In the genomic region with DNA sequence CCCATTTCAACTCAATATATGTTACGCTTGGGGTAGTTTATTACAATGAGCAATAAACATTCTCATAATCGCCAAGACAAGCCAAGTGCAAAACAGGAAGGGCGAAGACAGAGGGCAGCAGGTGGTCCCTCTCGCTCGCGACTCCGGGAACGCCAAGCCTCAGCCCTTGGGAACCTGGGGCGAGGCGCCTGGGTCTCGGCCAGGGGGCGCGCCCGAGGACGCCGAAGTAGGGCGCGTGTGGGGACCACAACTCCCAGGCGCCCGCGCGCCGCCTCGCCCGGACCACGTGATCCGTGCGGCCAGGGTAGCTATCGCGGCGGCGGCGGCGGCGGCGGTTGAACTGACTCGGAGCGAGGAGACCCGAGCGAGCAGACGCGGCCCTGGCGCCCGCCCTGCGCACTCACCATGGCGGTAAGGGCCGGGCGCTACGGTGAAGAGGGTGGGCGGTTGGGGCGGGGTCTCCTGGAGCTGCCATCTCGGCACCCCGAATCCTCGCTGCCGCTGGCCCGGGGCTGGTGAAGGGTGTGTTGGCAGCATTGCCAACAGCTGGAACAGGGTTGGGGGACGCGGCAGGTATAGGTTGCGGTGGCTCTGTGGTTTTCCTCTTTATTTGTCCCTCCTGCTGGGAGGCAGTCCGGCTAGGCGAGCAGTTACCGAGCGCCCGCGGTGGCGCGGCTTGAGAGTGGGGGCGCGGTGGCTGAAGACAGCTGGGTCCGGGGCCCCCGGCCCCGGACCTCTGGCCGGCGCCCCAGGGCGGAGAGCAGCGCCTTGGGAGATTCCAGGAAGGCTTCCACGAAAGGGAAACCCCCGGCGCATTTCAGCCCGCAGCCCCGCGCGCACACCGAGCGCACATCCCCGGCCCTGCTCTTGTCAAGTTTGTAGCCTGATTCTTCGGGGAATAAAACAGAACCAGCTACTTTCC, we compare ENCODE assay signal across 1 cellular context.
TF ChIP-seq lines count a peak whose summit lies in the region.

A gene with protein sequence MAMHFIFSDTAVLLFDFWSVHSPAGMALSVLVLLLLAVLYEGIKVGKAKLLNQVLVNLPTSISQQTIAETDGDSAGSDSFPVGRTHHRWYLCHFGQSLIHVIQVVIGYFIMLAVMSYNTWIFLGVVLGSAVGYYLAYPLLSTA (plus strand): TSS at position 338 of the 922 bp plus-strand sequence. CDS start 68 bp downstream, at position 406.

TF ChIP-seq in HepG2, 621 proteins besides CTCF, POLR2A, EP300 and RAD21 (continued from another document and continues in another):
- TF ChIP-seq, protein P1, sequence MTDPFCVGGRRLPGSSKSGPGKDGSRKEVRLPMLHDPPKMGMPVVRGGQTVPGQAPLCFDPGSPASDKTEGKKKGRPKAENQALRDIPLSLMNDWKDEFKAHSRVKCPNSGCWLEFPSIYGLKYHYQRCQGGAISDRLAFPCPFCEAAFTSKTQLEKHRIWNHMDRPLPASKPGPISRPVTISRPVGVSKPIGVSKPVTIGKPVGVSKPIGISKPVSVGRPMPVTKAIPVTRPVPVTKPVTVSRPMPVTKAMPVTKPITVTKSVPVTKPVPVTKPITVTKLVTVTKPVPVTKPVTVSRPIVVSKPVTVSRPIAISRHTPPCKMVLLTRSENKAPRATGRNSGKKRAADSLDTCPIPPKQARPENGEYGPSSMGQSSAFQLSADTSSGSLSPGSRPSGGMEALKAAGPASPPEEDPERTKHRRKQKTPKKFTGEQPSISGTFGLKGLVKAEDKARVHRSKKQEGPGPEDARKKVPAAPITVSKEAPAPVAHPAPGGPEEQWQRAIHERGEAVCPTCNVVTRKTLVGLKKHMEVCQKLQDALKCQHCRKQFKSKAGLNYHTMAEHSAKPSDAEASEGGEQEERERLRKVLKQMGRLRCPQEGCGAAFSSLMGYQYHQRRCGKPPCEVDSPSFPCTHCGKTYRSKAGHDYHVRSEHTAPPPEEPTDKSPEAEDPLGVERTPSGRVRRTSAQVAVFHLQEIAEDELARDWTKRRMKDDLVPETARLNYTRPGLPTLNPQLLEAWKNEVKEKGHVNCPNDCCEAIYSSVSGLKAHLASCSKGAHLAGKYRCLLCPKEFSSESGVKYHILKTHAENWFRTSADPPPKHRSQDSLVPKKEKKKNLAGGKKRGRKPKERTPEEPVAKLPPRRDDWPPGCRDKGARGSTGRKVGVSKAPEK (CRISPR knock-in tag; IDR thresholded peaks at IDR 0.05; ENCODE audit: borderline replicate concordance), result no peak
- TF ChIP-seq, protein P2, sequence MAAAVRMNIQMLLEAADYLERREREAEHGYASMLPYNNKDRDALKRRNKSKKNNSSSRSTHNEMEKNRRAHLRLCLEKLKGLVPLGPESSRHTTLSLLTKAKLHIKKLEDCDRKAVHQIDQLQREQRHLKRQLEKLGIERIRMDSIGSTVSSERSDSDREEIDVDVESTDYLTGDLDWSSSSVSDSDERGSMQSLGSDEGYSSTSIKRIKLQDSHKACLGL (CRISPR knock-in tag; IDR thresholded peaks at IDR 0.05), result no peak
- TF ChIP-seq ZNF672 (CRISPR knock-in tag; IDR thresholded peaks at IDR 0.05) (no peak), RARA (CRISPR knock-in tag; IDR thresholded peaks at IDR 0.05) (no peak), ATF7-NPFF (CRISPR knock-in tag; IDR thresholded peaks at IDR 0.05; ENCODE audit: low read depth) (peak; percentile 73; the same call in 1 of the 2 replicates), EEA1 (CRISPR knock-in tag; IDR thresholded peaks at IDR 0.05; ENCODE audit: borderline replicate concordance) (no peak; the same call in 1 of the 2 replicates), ZC3H4 (CRISPR knock-in tag; IDR thresholded peaks at IDR 0.05; ENCODE audit: borderline replicate concordance) (no peak), CEBPB (IDR thresholded peaks at IDR 0.05; ENCODE audit: borderline replicate concordance, low read depth, low read length) (no peak), NR2C2 (CRISPR knock-in tag; IDR thresholded peaks at IDR 0.05; ENCODE audit: borderline replicate concordance) (peak; percentile 56; the same call in 1 of the 2 replicates), STAT5B (CRISPR knock-in tag; IDR thresholded peaks at IDR 0.05) (no peak), ZNF24 (IDR thresholded peaks at IDR 0.05) (no peak), TEAD3 (CRISPR knock-in tag; optimal IDR thresholded peaks at IDR 0.05; ENCODE audit: borderline replicate concordance) (peak; percentile 35), ZIK1 (CRISPR knock-in tag; IDR thresholded peaks at IDR 0.05; ENCODE audit: borderline replicate concordance, low read depth) (no peak), SNRNP70 (IDR thresholded peaks at IDR 0.05; ENCODE audit: low read depth, low read length) (no peak), ZNF33A (CRISPR knock-in tag; IDR thresholded peaks at IDR 0.05; ENCODE audit: borderline replicate concordance) (no peak), ARNT2 (CRISPR knock-in tag; IDR thresholded peaks at IDR 0.05; ENCODE audit: low read depth) (peak; percentile 70; the same call in 1 of the 2 replicates), KLF6 (CRISPR knock-in tag; IDR thresholded peaks at IDR 0.05) (peak; percentile 46; the same call in 1 of the 2 replicates), KMT2A (CRISPR knock-in tag; IDR thresholded peaks at IDR 0.05) (peak; percentile 64; the same call in 1 of the 2 replicates), ZNF768 (CRISPR knock-in tag; IDR thresholded peaks at IDR 0.05) (no peak), YY1 (IDR thresholded peaks at IDR 0.05; ENCODE audit: insufficient read depth, insufficient replicate concordance, low read depth, low read length) (peak; percentile 80), HDAC1 (CRISPR knock-in tag; IDR thresholded peaks at IDR 0.05) (peak; percentile 58), PAF1 (CRISPR knock-in tag; IDR thresholded peaks at IDR 0.05) (no peak), SRSF9 (IDR thresholded peaks at IDR 0.05; ENCODE audit: borderline replicate concordance, insufficient read depth, low read depth, low read length, poor library complexity, severe bottlenecking) (no peak), ZNF703 (CRISPR knock-in tag; IDR thresholded peaks at IDR 0.05; ENCODE audit: borderline replicate concordance) (no peak), ETV5 (CRISPR knock-in tag; IDR thresholded peaks at IDR 0.05; ENCODE audit: borderline replicate concordance) (peak; percentile 31; the same call in 1 of the 2 replicates), SALL1 (CRISPR knock-in tag; IDR thresholded peaks at IDR 0.05) (peak; percentile 78), ATF7 (IDR thresholded peaks at IDR 0.05) (no peak), ATF7 (CRISPR knock-in tag; IDR thresholded peaks at IDR 0.05) (no peak), PAX8 (CRISPR knock-in tag; IDR thresholded peaks at IDR 0.05; ENCODE audit: borderline replicate concordance) (no peak), NR2F6 (IDR thresholded peaks at IDR 0.05) (no peak), NR2F6 (CRISPR knock-in tag; IDR thresholded peaks at IDR 0.05) (0 out of 2 replicates have a peak, but pooled peaks have one; percentile 14), GFI1 (CRISPR knock-in tag; IDR thresholded peaks at IDR 0.05; ENCODE audit: borderline replicate concordance) (0 out of 2 replicates have a peak, but pooled peaks have one; percentile 21), TBX2 (CRISPR knock-in tag; IDR thresholded peaks at IDR 0.05; ENCODE audit: borderline replicate concordance) (peak; percentile 26; the same call in 1 of the 2 replicates), RBAK (CRISPR knock-in tag; IDR thresholded peaks at IDR 0.05) (no peak), AGO1 (IDR thresholded peaks at IDR 0.05; ENCODE audit: low read depth, low read length, poor library complexity, severe bottlenecking) (no peak), BHLHE40 (IDR thresholded peaks at IDR 0.05; ENCODE audit: low read length) (no peak), HHEX (CRISPR knock-in tag; IDR thresholded peaks at IDR 0.05) (no peak), TGIF2 (CRISPR knock-in tag; IDR thresholded peaks at IDR 0.05) (no peak), MIER2 (CRISPR knock-in tag; IDR thresholded peaks at IDR 0.05) (no peak), SMYD3 (CRISPR knock-in tag; IDR thresholded peaks at IDR 0.05) (no peak), ZNF556 (CRISPR knock-in tag; IDR thresholded peaks at IDR 0.05; ENCODE audit: borderline replicate concordance) (peak; percentile 32; the same call in 1 of the 2 replicates)
- TF ChIP-seq, protein P3, sequence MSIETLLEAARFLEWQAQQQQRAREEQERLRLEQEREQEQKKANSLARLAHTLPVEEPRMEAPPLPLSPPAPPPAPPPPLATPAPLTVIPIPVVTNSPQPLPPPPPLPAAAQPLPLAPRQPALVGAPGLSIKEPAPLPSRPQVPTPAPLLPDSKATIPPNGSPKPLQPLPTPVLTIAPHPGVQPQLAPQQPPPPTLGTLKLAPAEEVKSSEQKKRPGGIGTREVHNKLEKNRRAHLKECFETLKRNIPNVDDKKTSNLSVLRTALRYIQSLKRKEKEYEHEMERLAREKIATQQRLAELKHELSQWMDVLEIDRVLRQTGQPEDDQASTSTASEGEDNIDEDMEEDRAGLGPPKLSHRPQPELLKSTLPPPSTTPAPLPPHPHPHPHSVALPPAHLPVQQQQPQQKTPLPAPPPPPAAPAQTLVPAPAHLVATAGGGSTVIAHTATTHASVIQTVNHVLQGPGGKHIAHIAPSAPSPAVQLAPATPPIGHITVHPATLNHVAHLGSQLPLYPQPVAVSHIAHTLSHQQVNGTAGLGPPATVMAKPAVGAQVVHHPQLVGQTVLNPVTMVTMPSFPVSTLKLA (IDR thresholded peaks at IDR 0.05), result 0 out of 2 replicates have a peak, but pooled peaks have one; percentile 43
- TF ChIP-seq, protein P4, sequence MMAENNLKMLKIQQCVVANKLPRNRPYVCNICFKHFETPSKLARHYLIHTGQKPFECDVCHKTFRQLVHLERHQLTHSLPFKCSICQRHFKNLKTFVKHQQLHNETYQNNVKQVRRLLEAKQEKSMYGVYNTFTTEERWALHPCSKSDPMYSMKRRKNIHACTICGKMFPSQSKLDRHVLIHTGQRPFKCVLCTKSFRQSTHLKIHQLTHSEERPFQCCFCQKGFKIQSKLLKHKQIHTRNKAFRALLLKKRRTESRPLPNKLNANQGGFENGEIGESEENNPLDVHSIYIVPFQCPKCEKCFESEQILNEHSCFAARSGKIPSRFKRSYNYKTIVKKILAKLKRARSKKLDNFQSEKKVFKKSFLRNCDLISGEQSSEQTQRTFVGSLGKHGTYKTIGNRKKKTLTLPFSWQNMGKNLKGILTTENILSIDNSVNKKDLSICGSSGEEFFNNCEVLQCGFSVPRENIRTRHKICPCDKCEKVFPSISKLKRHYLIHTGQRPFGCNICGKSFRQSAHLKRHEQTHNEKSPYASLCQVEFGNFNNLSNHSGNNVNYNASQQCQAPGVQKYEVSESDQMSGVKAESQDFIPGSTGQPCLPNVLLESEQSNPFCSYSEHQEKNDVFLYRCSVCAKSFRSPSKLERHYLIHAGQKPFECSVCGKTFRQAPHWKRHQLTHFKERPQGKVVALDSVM (CRISPR knock-in tag; IDR thresholded peaks at IDR 0.05), result peak; percentile 48
- TF ChIP-seq, protein P5, sequence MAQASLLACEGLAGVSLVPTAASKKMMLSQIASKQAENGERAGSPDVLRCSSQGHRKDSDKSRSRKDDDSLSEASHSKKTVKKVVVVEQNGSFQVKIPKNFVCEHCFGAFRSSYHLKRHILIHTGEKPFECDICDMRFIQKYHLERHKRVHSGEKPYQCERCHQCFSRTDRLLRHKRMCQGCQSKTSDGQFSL (CRISPR knock-in tag; IDR thresholded peaks at IDR 0.05), result no peak
- TF ChIP-seq, protein P6, sequence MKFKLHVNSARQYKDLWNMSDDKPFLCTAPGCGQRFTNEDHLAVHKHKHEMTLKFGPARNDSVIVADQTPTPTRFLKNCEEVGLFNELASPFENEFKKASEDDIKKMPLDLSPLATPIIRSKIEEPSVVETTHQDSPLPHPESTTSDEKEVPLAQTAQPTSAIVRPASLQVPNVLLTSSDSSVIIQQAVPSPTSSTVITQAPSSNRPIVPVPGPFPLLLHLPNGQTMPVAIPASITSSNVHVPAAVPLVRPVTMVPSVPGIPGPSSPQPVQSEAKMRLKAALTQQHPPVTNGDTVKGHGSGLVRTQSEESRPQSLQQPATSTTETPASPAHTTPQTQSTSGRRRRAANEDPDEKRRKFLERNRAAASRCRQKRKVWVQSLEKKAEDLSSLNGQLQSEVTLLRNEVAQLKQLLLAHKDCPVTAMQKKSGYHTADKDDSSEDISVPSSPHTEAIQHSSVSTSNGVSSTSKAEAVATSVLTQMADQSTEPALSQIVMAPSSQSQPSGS (CRISPR knock-in tag; IDR thresholded peaks at IDR 0.05), result peak; percentile 50; the same call in 1 of the 2 replicates
- TF ChIP-seq, protein P7, sequence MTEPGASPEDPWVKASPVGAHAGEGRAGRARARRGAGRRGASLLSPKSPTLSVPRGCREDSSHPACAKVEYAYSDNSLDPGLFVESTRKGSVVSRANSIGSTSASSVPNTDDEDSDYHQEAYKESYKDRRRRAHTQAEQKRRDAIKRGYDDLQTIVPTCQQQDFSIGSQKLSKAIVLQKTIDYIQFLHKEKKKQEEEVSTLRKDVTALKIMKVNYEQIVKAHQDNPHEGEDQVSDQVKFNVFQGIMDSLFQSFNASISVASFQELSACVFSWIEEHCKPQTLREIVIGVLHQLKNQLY (CRISPR knock-in tag; IDR thresholded peaks at IDR 0.05), result no peak
- TF ChIP-seq, protein P8, sequence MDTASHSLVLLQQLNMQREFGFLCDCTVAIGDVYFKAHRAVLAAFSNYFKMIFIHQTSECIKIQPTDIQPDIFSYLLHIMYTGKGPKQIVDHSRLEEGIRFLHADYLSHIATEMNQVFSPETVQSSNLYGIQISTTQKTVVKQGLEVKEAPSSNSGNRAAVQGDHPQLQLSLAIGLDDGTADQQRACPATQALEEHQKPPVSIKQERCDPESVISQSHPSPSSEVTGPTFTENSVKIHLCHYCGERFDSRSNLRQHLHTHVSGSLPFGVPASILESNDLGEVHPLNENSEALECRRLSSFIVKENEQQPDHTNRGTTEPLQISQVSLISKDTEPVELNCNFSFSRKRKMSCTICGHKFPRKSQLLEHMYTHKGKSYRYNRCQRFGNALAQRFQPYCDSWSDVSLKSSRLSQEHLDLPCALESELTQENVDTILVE (CRISPR knock-in tag; IDR thresholded peaks at IDR 0.05), result peak; percentile 29; the same call in 1 of the 2 replicates
- TF ChIP-seq, protein P9, sequence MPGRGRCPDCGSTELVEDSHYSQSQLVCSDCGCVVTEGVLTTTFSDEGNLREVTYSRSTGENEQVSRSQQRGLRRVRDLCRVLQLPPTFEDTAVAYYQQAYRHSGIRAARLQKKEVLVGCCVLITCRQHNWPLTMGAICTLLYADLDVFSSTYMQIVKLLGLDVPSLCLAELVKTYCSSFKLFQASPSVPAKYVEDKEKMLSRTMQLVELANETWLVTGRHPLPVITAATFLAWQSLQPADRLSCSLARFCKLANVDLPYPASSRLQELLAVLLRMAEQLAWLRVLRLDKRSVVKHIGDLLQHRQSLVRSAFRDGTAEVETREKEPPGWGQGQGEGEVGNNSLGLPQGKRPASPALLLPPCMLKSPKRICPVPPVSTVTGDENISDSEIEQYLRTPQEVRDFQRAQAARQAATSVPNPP (CRISPR knock-in tag; IDR thresholded peaks at IDR 0.05), result 0 out of 2 replicates have a peak, but pooled peaks have one; percentile 16
- TF ChIP-seq, protein P10, sequence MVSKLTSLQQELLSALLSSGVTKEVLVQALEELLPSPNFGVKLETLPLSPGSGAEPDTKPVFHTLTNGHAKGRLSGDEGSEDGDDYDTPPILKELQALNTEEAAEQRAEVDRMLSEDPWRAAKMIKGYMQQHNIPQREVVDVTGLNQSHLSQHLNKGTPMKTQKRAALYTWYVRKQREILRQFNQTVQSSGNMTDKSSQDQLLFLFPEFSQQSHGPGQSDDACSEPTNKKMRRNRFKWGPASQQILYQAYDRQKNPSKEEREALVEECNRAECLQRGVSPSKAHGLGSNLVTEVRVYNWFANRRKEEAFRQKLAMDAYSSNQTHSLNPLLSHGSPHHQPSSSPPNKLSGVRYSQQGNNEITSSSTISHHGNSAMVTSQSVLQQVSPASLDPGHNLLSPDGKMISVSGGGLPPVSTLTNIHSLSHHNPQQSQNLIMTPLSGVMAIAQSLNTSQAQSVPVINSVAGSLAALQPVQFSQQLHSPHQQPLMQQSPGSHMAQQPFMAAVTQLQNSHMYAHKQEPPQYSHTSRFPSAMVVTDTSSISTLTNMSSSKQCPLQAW (CRISPR knock-in tag; IDR thresholded peaks at IDR 0.05), result no peak
